Comparison of ENCODE assay signal across 35 cellular contexts in the genomic region with DNA sequence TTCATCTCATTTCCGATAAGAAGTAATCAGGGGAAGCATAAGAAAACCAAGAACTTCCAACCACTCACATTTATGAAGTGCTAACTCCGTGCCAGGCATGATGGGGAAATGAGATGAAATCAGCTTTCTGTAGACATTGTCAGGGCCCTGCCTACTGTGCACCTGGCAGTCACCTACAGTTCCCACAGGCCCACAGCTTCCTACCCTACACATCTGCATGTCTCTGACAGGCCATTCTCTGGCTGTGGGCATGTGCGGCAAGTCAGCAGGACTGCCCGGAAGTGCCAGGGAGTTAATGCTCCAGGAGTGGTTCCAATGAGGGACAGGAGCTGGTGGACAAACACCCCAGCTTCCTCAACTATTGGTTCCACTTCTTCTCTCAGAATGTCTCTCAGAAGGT. TPM values are rescaled to one million over a fixed set of nuclear protein-coding genes. Genes with fewer than 3 reads are reported as not detected.
"Had no signal": no experiment of that assay in that cellular context is flagged by ENCODE, and none has a peak within 500 bp of the region (broad histone marks: within the 10 kb centered on the region; RNA-seq: fewer than 3 reads in every experiment).

No MANE protein-coding gene starts in this region.

- DNase-seq: activated B cell treated with CpG ODN at 0.5 μM for 24 hours; activated CD4-positive, alpha-beta T cell treated with anti-CD3 and anti-CD28 coated beads for 48 hours; activated CD4-positive, alpha-beta T cell treated with anti-CD3 and anti-CD28 coated beads, Interleukin-2, amount 50 U/mL, for 1 hour; activated CD4-positive, alpha-beta T cell treated with anti-CD3 and anti-CD28 coated beads, Interleukin-2, amount 50 U/mL, for 48 hours; activated CD8-positive, alpha-beta memory T cell treated with anti-CD3 and anti-CD28 coated beads for 24 hours; activated CD8-positive, alpha-beta T cell treated with anti-CD3 and anti-CD28 coated beads for 36 hours; activated effector memory CD4-positive, alpha-beta T cell treated with Interleukin-2 at 50 U/mL for 16 hours; activated gamma-delta T cell treated with Interleukin-2 at 50 U/mL for 16 hours; activated naive CD4-positive, alpha-beta T cell treated with Interleukin-2 at 50 U/mL for 16 hours; activated naive CD8-positive, alpha-beta T cell treated with anti-CD3 and anti-CD28 coated beads for 36 hours; activated naive CD8-positive, alpha-beta T cell treated with anti-CD3 and anti-CD28 coated beads, Interleukin-2, amount 50 U/mL, for 24 hours; activated T-cell treated with anti-CD3 and anti-CD28 coated beads, Interleukin-2, amount 50 U/mL, for 4 hours; amygdala; aorta; caudate nucleus; cortex of kidney; dermis blood vessel endothelial cell; effector CD4-positive, alpha-beta T cell; effector memory CD8-positive, alpha-beta T cell; foreskin keratinocyte; glutamatergic neuron; T-helper 1 cell; T-helper 17 cell; T1000; WERI-Rb-1 had no signal

- H3K4me1 Mint-ChIP-seq: activated B cell treated with CpG ODN at 0.5 μM for 24 hours; activated naive CD4-positive, alpha-beta T cell treated with anti-CD3 and anti-CD28 coated beads, Interleukin-2, amount 50 U/mL, for 24 hours had no signal

- H3K36me3 ChIP-seq: adrenal gland, breast epithelium, esophagus muscularis mucosa, gastrocnemius medialis, heart left ventricle, WERI-Rb-1 had no signal

- H3K4me1 ChIP-seq: adrenal gland, breast epithelium, esophagus muscularis mucosa, foreskin keratinocyte had no signal

- H3K4me3 Mint-ChIP-seq: activated B cell treated with CpG ODN at 0.5 μM for 24 hours; activated CD8-positive, alpha-beta T cell treated with anti-CD3 and anti-CD28 coated beads for 36 hours; activated naive CD4-positive, alpha-beta T cell treated with anti-CD3 and anti-CD28 coated beads, Interleukin-2, amount 50 U/mL, for 24 hours; activated naive CD8-positive, alpha-beta T cell treated with anti-CD3 and anti-CD28 coated beads for 36 hours; activated naive CD8-positive, alpha-beta T cell treated with anti-CD3 and anti-CD28 coated beads, Interleukin-2, amount 50 U/mL, for 24 hours; activated T-cell treated with anti-CD3 and anti-CD28 coated beads, Interleukin-2, amount 50 U/mL, for 4 hours; activated T-helper 17 cell treated with anti-CD3 and anti-CD28 coated beads, Interleukin-2, amount 50 U/mL, for 72 hours; brain; effector memory CD8-positive, alpha-beta T cell; T-helper 17 cell; T-helper 2 cell treated with Interferon-gamma antibody and Interleukin-4, amounts not matched to agents 5 μg/mL and 100 μg/mL, for 36 hours had no signal

- H3K36me3 Mint-ChIP-seq: activated naive CD4-positive, alpha-beta T cell treated with anti-CD3 and anti-CD28 coated beads, Interleukin-2, amount 50 U/mL, for 24 hours; activated naive CD8-positive, alpha-beta T cell treated with anti-CD3 and anti-CD28 coated beads for 36 hours; brain had no signal

- H3K4me3 ChIP-seq: adrenal gland, breast epithelium, esophagus muscularis mucosa, gastrocnemius medialis, heart left ventricle had no signal

- H3K9me3 ChIP-seq: adrenal gland, breast epithelium, esophagus muscularis mucosa, gastrocnemius medialis, heart left ventricle had no signal

- H3K27me3 ChIP-seq: adrenal gland, breast epithelium, esophagus muscularis mucosa, gastrocnemius medialis, heart left ventricle had no signal

- H3K27ac ChIP-seq: adrenal gland, esophagus muscularis mucosa, foreskin keratinocyte, gastrocnemius medialis, WERI-Rb-1 had no signal

- H3K9me3 Mint-ChIP-seq: activated B cell treated with CpG ODN at 0.5 μM for 24 hours; activated CD8-positive, alpha-beta T cell treated with anti-CD3 and anti-CD28 coated beads for 36 hours; activated naive CD4-positive, alpha-beta T cell treated with anti-CD3 and anti-CD28 coated beads, Interleukin-2, amount 50 U/mL, for 24 hours; activated naive CD8-positive, alpha-beta T cell treated with anti-CD3 and anti-CD28 coated beads for 36 hours; activated naive CD8-positive, alpha-beta T cell treated with anti-CD3 and anti-CD28 coated beads, Interleukin-2, amount 50 U/mL, for 24 hours; activated T-cell treated with anti-CD3 and anti-CD28 coated beads, Interleukin-2, amount 50 U/mL, for 4 hours; activated T-helper 17 cell treated with anti-CD3 and anti-CD28 coated beads, Interleukin-2, amount 50 U/mL, for 72 hours; effector memory CD8-positive, alpha-beta T cell; T-helper 2 cell treated with Interferon-gamma antibody and Interleukin-4, amounts not matched to agents 5 μg/mL and 100 μg/mL, for 36 hours had no signal

- H3K27ac Mint-ChIP-seq: activated B cell treated with CpG ODN at 0.5 μM for 24 hours; activated CD8-positive, alpha-beta T cell treated with anti-CD3 and anti-CD28 coated beads for 36 hours; activated naive CD4-positive, alpha-beta T cell treated with anti-CD3 and anti-CD28 coated beads, Interleukin-2, amount 50 U/mL, for 24 hours; activated naive CD8-positive, alpha-beta T cell treated with anti-CD3 and anti-CD28 coated beads for 36 hours; activated naive CD8-positive, alpha-beta T cell treated with anti-CD3 and anti-CD28 coated beads, Interleukin-2, amount 50 U/mL, for 24 hours; brain; effector memory CD8-positive, alpha-beta T cell; T-helper 17 cell; T-helper 2 cell treated with Interferon-gamma antibody and Interleukin-4, amounts not matched to agents 5 μg/mL and 100 μg/mL, for 36 hours had no signal

- H3K27me3 Mint-ChIP-seq: activated CD8-positive, alpha-beta T cell treated with anti-CD3 and anti-CD28 coated beads for 36 hours; activated naive CD4-positive, alpha-beta T cell treated with anti-CD3 and anti-CD28 coated beads, Interleukin-2, amount 50 U/mL, for 24 hours; activated naive CD8-positive, alpha-beta T cell treated with anti-CD3 and anti-CD28 coated beads for 36 hours; activated naive CD8-positive, alpha-beta T cell treated with anti-CD3 and anti-CD28 coated beads, Interleukin-2, amount 50 U/mL, for 24 hours; activated T-helper 17 cell treated with anti-CD3 and anti-CD28 coated beads, Interleukin-2, amount 50 U/mL, for 72 hours; effector memory CD8-positive, alpha-beta T cell had no signal

- ATAC-seq: activated CD4-positive, CD25-positive, alpha-beta regulatory T cell treated with anti-CD3 and anti-CD28 coated beads, Interleukin-2, amount 50 U/mL, for 24 hours; activated CD8-positive, alpha-beta T cell treated with anti-CD3 and anti-CD28 coated beads for 36 hours; activated naive CD8-positive, alpha-beta T cell treated with anti-CD3 and anti-CD28 coated beads, Interleukin-2, amount 50 U/mL, for 24 hours; activated T-cell treated with anti-CD3 and anti-CD28 coated beads, Interleukin-2, amount 50 U/mL, for 4 hours; activated T-helper 17 cell treated with anti-CD3 and anti-CD28 coated beads, Interleukin-2, amount 50 U/mL, for 72 hours; effector memory CD8-positive, alpha-beta T cell; foreskin keratinocyte; T-helper 17 cell had no signal

RNA-seq across cellular contexts. Expression of gene ENTPD3, which starts 53.1 kb away (rescaled TPM):
- total RNA-seq: activated B cell treated with CpG ODN at 0.5 μM for 24 hours; activated CD8-positive, alpha-beta T cell treated with anti-CD3 and anti-CD28 coated beads for 36 hours; activated naive CD8-positive, alpha-beta T cell treated with anti-CD3 and anti-CD28 coated beads for 36 hours; activated T-cell treated with anti-CD3 and anti-CD28 coated beads, Interleukin-2, amount 50 U/mL, for 4 hours; activated T-helper 17 cell treated with anti-CD3 and anti-CD28 coated beads, Interleukin-2, amount 50 U/mL, for 72 hours; T-helper 17 cell had no signal
